ENCODE assay signal across 19 cellular contexts in the genomic region with DNA sequence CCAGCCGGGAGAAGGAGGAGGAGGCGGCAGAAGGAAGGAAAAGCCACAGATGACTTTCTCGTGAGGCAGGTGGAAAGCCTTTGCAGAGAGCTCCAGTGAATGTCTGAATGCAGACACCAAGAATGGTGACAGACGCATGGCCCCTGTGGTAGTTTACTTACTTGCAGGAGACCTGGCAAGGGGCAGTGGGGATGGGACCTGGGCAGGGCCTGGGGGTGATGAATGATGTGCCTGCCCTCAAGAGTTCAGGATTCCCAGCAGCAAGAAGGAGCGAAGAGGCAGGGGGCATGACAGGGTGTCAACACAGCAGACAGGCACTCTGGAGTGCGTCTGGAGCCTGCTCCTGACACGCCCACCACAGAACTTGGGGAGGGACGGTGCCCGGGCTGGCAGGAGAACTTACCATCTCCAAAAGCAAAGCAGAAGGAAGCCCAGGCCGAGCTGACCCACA.
"Had no signal": no experiment of that assay in that cellular context is flagged by ENCODE, and none has a peak within 500 bp of the region (broad histone marks: within the 10 kb centered on the region; RNA-seq: fewer than 3 reads in every experiment).

No MANE protein-coding gene starts in this region.

- H3K4me1 ChIP-seq: left lung, pancreas, right lobe of liver, tibial artery had no signal

- ATAC-seq: activated T-helper 17 cell treated with anti-CD3 and anti-CD28 coated beads, Interleukin-2, amount 50 U/mL, for 72 hours; left lung; naive thymus-derived CD8-positive, alpha-beta T cell; pancreas; right lobe of liver; stimulated activated naive CD8-positive, alpha-beta T cell treated with anti-CD3 and anti-CD28 coated beads, Interleukin-15, Interleukin-2, amounts not matched to agents 100 U/mL and 50 U/mL, for 24 hours had no signal

- DNase-seq: activated CD4-positive, alpha-beta memory T cell treated with anti-CD3 and anti-CD28 coated beads, Interleukin-2, amount 10 ng/mL, durations not matched to agents 7 days and 5 days; activated CD4-positive, alpha-beta T cell treated with anti-CD3 and anti-CD28 coated beads, Interleukin-2, amount 10 ng/mL, durations not matched to agents 24 days and 14 days; activated naive CD4-positive, alpha-beta T cell treated with anti-CD3 and anti-CD28 coated beads for 36 hours; effector CD4-positive, alpha-beta T cell; erythroblast; foreskin fibroblast; naive thymus-derived CD8-positive, alpha-beta T cell; SK-N-SH; stimulated activated CD4-positive, alpha-beta T cell treated with anti-CD3 and anti-CD28 coated beads, Interleukin-4, amount 100 ng/mL, for 24 hours; stimulated activated naive CD8-positive, alpha-beta T cell treated with anti-CD3 and anti-CD28 coated beads, Interleukin-15, Interleukin-2, amounts not matched to agents 100 U/mL and 50 U/mL, for 24 hours; substantia nigra had no signal

- H3K4me3 ChIP-seq: left lung, lung, pancreas, right lobe of liver, smooth muscle cell, tibial artery had no signal

- H3K9me3 ChIP-seq: left lung, neutrophil, pancreas, right lobe of liver, SK-N-SH, tibial artery had no signal

- H3K36me3 ChIP-seq: left lung, neutrophil, right lobe of liver, tibial artery had no signal

- H3K4me2 ChIP-seq: SK-N-SH, smooth muscle cell had no signal

- H3K27me3 ChIP-seq: left lung, neutrophil, pancreas, right lobe of liver, tibial artery had no signal

- H3K27ac ChIP-seq: left lung, neutrophil, pancreas, right lobe of liver, tibial artery had no signal
